ENCODE assay signal across 17 cellular contexts in genomic region chr3:110423276-110423675, GRCh38.
DNase-seq lines count a peak whose midpoint lies in the region; ATAC-seq and TF ChIP-seq lines count a peak whose summit lies in the region.
"Had no signal": no experiment of that assay in that cellular context is flagged by ENCODE, and none has a peak within 500 bp of the region (broad histone marks: within the 10 kb centered on the region; RNA-seq: fewer than 3 reads in every experiment).

No MANE protein-coding gene starts in this region.

- H2AK9ac ChIP-seq in IMR-90 (replicated peaks; ENCODE audit: low read depth, low read length, poor library complexity): no peak overlapping the region

- no peaks in the 10 kb centered on the region for H3K9me2 ChIP-seq in SK-N-SH

- peaks cover 0 to 15% of the 10 kb centered on the region in 2 experiments; a peak in 1 of 4 replicates for H3K4me1 ChIP-seq in SK-N-SH (ENCODE audit: control insufficient read depth in 1 of 2, insufficient read depth in 2 of 2, low read depth in 1 of 2, low read length in 1 of 2)
- H3K4me1 ChIP-seq in IMR-90 (ENCODE audit: control insufficient read depth, insufficient read depth, low read length): peaks cover 1% of the 10 kb centered on the region; the same call in 1 of the 2 replicates
- H3K4me1 ChIP-seq: BLaER1 had no signal

- CTCF ChIA-PET in SK-N-SH (lab: Yijun Ruan, JAX) (no interaction called here), IMR-90 (lab: Yijun Ruan, JAX) (no interaction called here)

- peak overlapping the region; percentile 23; the same call in 1 of the 2 replicates for H2AFZ ChIP-seq in SK-N-SH (ENCODE audit: low read depth)
- H2AFZ ChIP-seq in IMR-90 (replicated peaks; ENCODE audit: low read length, poor library complexity): no peak overlapping the region
- H2AFZ ChIP-seq: GM23248 had no signal

- intact Hi-C loops in IMR-90 (cut with micrococcal nuclease): loop anchor here (5.0 to 10.0 kb wide), 2 partner anchors 81 to 352 kb away; no protein-coding TSS in a partner anchor

- peak overlapping the region; percentile 78; the same call in 1 of the 2 replicates for H3K18ac ChIP-seq in IMR-90 (ENCODE audit: low read depth, low read length)

- no peak for ATAC-seq in SK-N-SH treated with all-trans-retinoic acid at 6 μM for 48 hours
- no peak for ATAC-seq in IMR-90 (ENCODE audit: low read depth)
- ATAC-seq in GM18868 (IDR thresholded peaks at IDR 0.05; ENCODE audit: unreplicated experiment): no peak
- ATAC-seq: CD8-positive, alpha-beta T cell had no signal

- H2BK5ac ChIP-seq in IMR-90 (ENCODE audit: low read depth, low read length, poor library complexity, severe bottlenecking): peak overlapping the region; percentile 34

- dilution Hi-C loops in IMR-90 (cut with HindIII; ENCODE audit: low sequenced_read_pairs, unreplicated experiment): no loop called here

- POLR2A ChIA-PET in SK-N-SH (lab: Yijun Ruan, JAX) (no interaction called here), IMR-90 (lab: Charles Lee; ENCODE audit: unreplicated experiment) (no interaction called here)

- H2BK20ac ChIP-seq in IMR-90 (ENCODE audit: low read depth, low read length): peak overlapping the region; percentile 60

- H3K56ac ChIP-seq in IMR-90 (ENCODE audit: extremely low read depth, insufficient read depth, low read length): no peak overlapping the region

- no peak overlapping the region; the same call in none of the 2 replicates for H3K4ac ChIP-seq in IMR-90 (ENCODE audit: low read depth, low read length)

- H3K9me3 ChIP-seq in SK-N-SH (no peaks in the 10 kb centered on the region), IMR-90 (ENCODE audit: control insufficient read depth, insufficient read depth, low read length) (no peaks in the 10 kb centered on the region)
- H3K9me3 ChIP-seq: BLaER1 had no signal

- in situ Hi-C loops in IMR-90 (cut with MboI; ENCODE audit: low sequenced_read_pairs): no loop called here

- TF ChIP-seq EP300 in SK-N-SH (IDR thresholded peaks at IDR 0.05; ENCODE audit: borderline replicate concordance in 1 of 2, low read depth in 1 of 2, low read length in 1 of 2): no peak

- no peaks in the 10 kb centered on the region; a peak in 1 of 4 replicates for H3K79me1 ChIP-seq in IMR-90 (ENCODE audit: low read depth in 1 of 2, low read length in 2 of 2)

- DNase-seq in SK-N-SH (no peak), IMR-90 (no peak), OCI-M1 (lab: John Stamatoyannopoulos, UW) (peak; percentile 13), NCI-H446 treated with DMSO at 0.1 percent for 48 hours (lab: John Stamatoyannopoulos, UW) (no peak)
- DNase-seq: Caco-2; CD4-positive, CD25-positive, alpha-beta regulatory T cell; CD8-positive, alpha-beta T cell; DMS153; DND-41; GM23248; H7; HCEC 1CT had no signal

- peak overlapping the region; percentile 83 for H2BK120ac ChIP-seq in IMR-90 (ENCODE audit: low read depth, low read length)

- H3K4me2 ChIP-seq in SK-N-SH (no peak overlapping the region), IMR-90 (ENCODE audit: low read depth, low read length) (no peak overlapping the region)
- H3K4me2 ChIP-seq: BLaER1 had no signal

- H3K79me2 ChIP-seq in SK-N-SH (ENCODE audit: insufficient read depth): no peaks in the 10 kb centered on the region

- peaks cover 24% of the 10 kb centered on the region for H3F3A ChIP-seq in SK-N-SH (replicated peaks; ENCODE audit: insufficient read depth)

- no peaks in the 10 kb centered on the region; the same call in 1 of the 2 replicates for H3K9me1 ChIP-seq in IMR-90 (ENCODE audit: insufficient read depth, low read length)

- H3K4me3 ChIP-seq in SK-N-SH (ENCODE audit: low read depth in 2 of 2, low read length in 1 of 2) (no peak overlapping the region), IMR-90 (ENCODE audit: insufficient read depth, low read depth, low read length) (no peak overlapping the region)
- H3K4me3 ChIP-seq: BLaER1, GM23248 had no signal

- no peak for TF ChIP-seq POLR2A in IMR-90 (IDR thresholded peaks at IDR 0.05; ENCODE audit: low read depth, low read length)

- H4K20me1 ChIP-seq in SK-N-SH (ENCODE audit: insufficient read depth) (no peaks in the 10 kb centered on the region), IMR-90 (ENCODE audit: insufficient read depth, low read length) (no peaks in the 10 kb centered on the region)
- H4K20me1 ChIP-seq: BLaER1 had no signal

- 73% methylated on average over 2 of the region's 2 CpGs for WGBS in SK-N-SH (ENCODE audit: low lambda C conversion rate)
- no CpG with 5 or more reads among the region's 2 CpGs for WGBS in IMR-90 (ENCODE audit: extremely low coverage in 2 of 2, insufficient read length in 1 of 2), 2 experiments

- H3K27me3 ChIP-seq in SK-N-SH (ENCODE audit: insufficient read depth) (no peaks in the 10 kb centered on the region), IMR-90 (ENCODE audit: control insufficient read depth, insufficient read depth, low read length) (no peaks in the 10 kb centered on the region)
- H3K27me3 ChIP-seq: BLaER1 had no signal

- no peaks in the 10 kb centered on the region for H3K36me3 ChIP-seq in SK-N-SH (replicated peaks in 1 of 2; ENCODE audit: control insufficient read depth in 1 of 2, insufficient read depth in 2 of 2, low read length in 1 of 2)
- no peaks in the 10 kb centered on the region for H3K36me3 ChIP-seq in IMR-90 (ENCODE audit: control insufficient read depth, insufficient read depth, low read length)
- H3K36me3 ChIP-seq: BLaER1 had no signal

- peak overlapping the region; percentile 91; the same call in 1 of the 3 replicates for H2BK15ac ChIP-seq in IMR-90 (ENCODE audit: low read depth, low read length)

- H3K27ac ChIP-seq in SK-N-SH (ENCODE audit: low read depth in 2 of 2, low read length in 1 of 2) (no peak overlapping the region), IMR-90 (ENCODE audit: insufficient read depth, low read length) (no peak overlapping the region)
- H3K27ac ChIP-seq: 22Rv1, BLaER1, C4-2B, GM23248 had no signal

- no peak overlapping the region for H3K14ac ChIP-seq in IMR-90 (replicated peaks; ENCODE audit: low read depth, low read length)

- no peak overlapping the region for H2AK5ac ChIP-seq in IMR-90 (ENCODE audit: low read depth, low read length)

- no peak overlapping the region for H4K91ac ChIP-seq in IMR-90 (ENCODE audit: insufficient read depth, low read depth, low read length)

- H4K8ac ChIP-seq in IMR-90 (ENCODE audit: low read depth in 2 of 2, low read length in 2 of 2): peak overlapping the region; percentile 14; a peak in 1 of 4 replicates

- H3K23ac ChIP-seq in IMR-90 (ENCODE audit: low read depth, low read length): no peak overlapping the region

- BruUV-seq in IMR-90 (replicated peaks; lab: Mats Ljungman, UMichigan): no TSS peak

- no peak for TF ChIP-seq RAD21 in SK-N-SH (IDR thresholded peaks at IDR 0.05; ENCODE audit: low read length)
- TF ChIP-seq RAD21 in IMR-90 (IDR thresholded peaks at IDR 0.05; ENCODE audit: low read length): no peak

- TF ChIP-seq CTCF in SK-N-SH (IDR thresholded peaks at IDR 0.05) (no peak), IMR-90 (conservative IDR thresholded peaks at IDR 0.05; ENCODE audit: low read depth, low read length) (no peak)

- no peak overlapping the region; the same call in 1 of the 2 replicates for H4K5ac ChIP-seq in IMR-90 (ENCODE audit: low read depth, low read length)

- H3K9ac ChIP-seq in SK-N-SH (no peak overlapping the region), IMR-90 (ENCODE audit: low read depth, low read length) (no peak overlapping the region)
- H3K9ac ChIP-seq: BLaER1, GM23248 had no signal

TF ChIP-seq in SK-N-SH, 30 proteins besides CTCF, POLR2A, EP300 and RAD21 (continues in another document):
- TF ChIP-seq, protein P1, sequence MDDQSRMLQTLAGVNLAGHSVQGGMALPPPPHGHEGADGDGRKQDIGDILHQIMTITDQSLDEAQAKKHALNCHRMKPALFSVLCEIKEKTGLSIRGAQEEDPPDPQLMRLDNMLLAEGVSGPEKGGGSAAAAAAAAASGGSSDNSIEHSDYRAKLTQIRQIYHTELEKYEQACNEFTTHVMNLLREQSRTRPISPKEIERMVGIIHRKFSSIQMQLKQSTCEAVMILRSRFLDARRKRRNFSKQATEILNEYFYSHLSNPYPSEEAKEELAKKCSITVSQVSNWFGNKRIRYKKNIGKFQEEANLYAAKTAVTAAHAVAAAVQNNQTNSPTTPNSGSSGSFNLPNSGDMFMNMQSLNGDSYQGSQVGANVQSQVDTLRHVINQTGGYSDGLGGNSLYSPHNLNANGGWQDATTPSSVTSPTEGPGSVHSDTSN (IDR thresholded peaks at IDR 0.05): no peak
- TF ChIP-seq POLR2AphosphoS5 (IDR thresholded peaks at IDR 0.05; ENCODE audit: low read depth, low read length): no peak
- TF ChIP-seq EZH2phosphoT487 (IDR thresholded peaks at IDR 0.05; ENCODE audit: borderline replicate concordance, low read depth): no peak
- TF ChIP-seq MEF2A (IDR thresholded peaks at IDR 0.05; ENCODE audit: borderline replicate concordance, low read depth): no peak

TF ChIP-seq in SK-N-SH treated with all-trans-retinoic acid at 6 μM for 48 hours, 23 proteins besides CTCF, POLR2A, EP300 and RAD21 (continues in another document):
- TF ChIP-seq, protein P2, sequence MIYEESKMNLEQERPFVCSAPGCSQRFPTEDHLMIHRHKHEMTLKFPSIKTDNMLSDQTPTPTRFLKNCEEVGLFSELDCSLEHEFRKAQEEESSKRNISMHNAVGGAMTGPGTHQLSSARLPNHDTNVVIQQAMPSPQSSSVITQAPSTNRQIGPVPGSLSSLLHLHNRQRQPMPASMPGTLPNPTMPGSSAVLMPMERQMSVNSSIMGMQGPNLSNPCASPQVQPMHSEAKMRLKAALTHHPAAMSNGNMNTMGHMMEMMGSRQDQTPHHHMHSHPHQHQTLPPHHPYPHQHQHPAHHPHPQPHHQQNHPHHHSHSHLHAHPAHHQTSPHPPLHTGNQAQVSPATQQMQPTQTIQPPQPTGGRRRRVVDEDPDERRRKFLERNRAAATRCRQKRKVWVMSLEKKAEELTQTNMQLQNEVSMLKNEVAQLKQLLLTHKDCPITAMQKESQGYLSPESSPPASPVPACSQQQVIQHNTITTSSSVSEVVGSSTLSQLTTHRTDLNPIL (CRISPR knock-in tag; IDR thresholded peaks at IDR 0.05; ENCODE audit: low read depth): no peak
- no peak for TF ChIP-seq ZFP3 (CRISPR knock-in tag; IDR thresholded peaks at IDR 0.05)
- TF ChIP-seq TOX (CRISPR knock-in tag; IDR thresholded peaks at IDR 0.05; ENCODE audit: borderline replicate concordance): no peak

TF ChIP-seq in IMR-90, 13 proteins besides CTCF, POLR2A, EP300 and RAD21:
- no peak for TF ChIP-seq FOS (IDR thresholded peaks at IDR 0.05; ENCODE audit: low read depth, low read length)
- no peak for TF ChIP-seq CEBPB (IDR thresholded peaks at IDR 0.05; ENCODE audit: low read depth, low read length)
- TF ChIP-seq MAFK (IDR thresholded peaks at IDR 0.05; ENCODE audit: low read depth, low read length): no peak
TF ChIP-seq in IMR-90: peak in this region for 0.
